20 cellular contexts compared by ENCODE assay signal in genomic region chr18:55605820-55606252, GRCh38. TPM values are rescaled to one million over a fixed set of nuclear protein-coding genes. Genes with fewer than 3 reads are reported as not detected.
A peak's percentile ranks its signal among the peaks of the same experiment; 100 is the strongest.
DNase-seq lines count a peak whose midpoint lies in the region; ATAC-seq, FAIRE-seq and TF ChIP-seq lines count a peak whose summit lies in the region.
"Had no signal": no experiment of that assay in that cellular context is flagged by ENCODE, and none has a peak within 500 bp of the region (broad histone marks: within the 10 kb centered on the region; RNA-seq: fewer than 3 reads in every experiment).

No MANE protein-coding gene starts in this region.

- POLR2A ChIA-PET in PC-9 (lab: Charles Lee; ENCODE audit: unreplicated experiment) = no interaction called here

- H3K27me3 ChIP-seq in astrocyte (ENCODE audit: insufficient read depth, low read length) (no peaks in the 10 kb centered on the region), PC-9 (ENCODE audit: insufficient read depth, low read depth) (no peaks in the 10 kb centered on the region)
- H3K27me3 ChIP-seq: BE2C had no signal

- H2AFZ ChIP-seq in astrocyte (ENCODE audit: low read depth, low read length) = no peak overlapping the region
- H2AFZ ChIP-seq in PC-9 = no peak overlapping the region

- H3K27ac ChIP-seq in astrocyte (ENCODE audit: low read depth, low read length) (no peak overlapping the region), PC-9 (no peak overlapping the region)

- H3K27ac Mint-ChIP-seq in astrocyte (ENCODE audit: unreplicated experiment) = no peak overlapping the region
- H3K27ac Mint-ChIP-seq: activated CD4-positive, alpha-beta memory T cell treated with anti-CD3 and anti-CD28 coated beads for 36 hours had no signal

- H3K4me1 ChIP-seq in astrocyte (ENCODE audit: insufficient read depth, low read length) (no peaks in the 10 kb centered on the region), PC-9 (replicated peaks; ENCODE audit: insufficient read depth) (no peaks in the 10 kb centered on the region)
- H3K4me1 ChIP-seq: BE2C had no signal

- H3K4me3 ChIP-seq in astrocyte (ENCODE audit: insufficient read depth, low read depth, low read length) (no peak overlapping the region), PC-9 (no peak overlapping the region)

- no peaks in the 10 kb centered on the region for H3K9me3 Mint-ChIP-seq in astrocyte (ENCODE audit: unreplicated experiment)
- H3K9me3 Mint-ChIP-seq: activated CD4-positive, alpha-beta memory T cell treated with anti-CD3 and anti-CD28 coated beads for 36 hours had no signal

- H3K36me3 ChIP-seq in astrocyte (ENCODE audit: insufficient read depth, low read length) (no peaks in the 10 kb centered on the region), PC-9 (ENCODE audit: low read depth) (no peaks in the 10 kb centered on the region)
- H3K36me3 ChIP-seq: BE2C had no signal

- H3K9me2 ChIP-seq in PC-9 (ENCODE audit: insufficient read depth) = no peaks in the 10 kb centered on the region

- H4K20me1 ChIP-seq in astrocyte (ENCODE audit: insufficient read depth, low read length) (no peaks in the 10 kb centered on the region), PC-9 (ENCODE audit: insufficient read depth) (no peaks in the 10 kb centered on the region)

- in situ Hi-C loops in G401 (cut with HindIII; ENCODE audit: low sequenced_read_pairs) = no loop called here

- no peak for TF ChIP-seq CTCF in astrocyte (IDR thresholded peaks at IDR 0.05; ENCODE audit: insufficient read depth, low read depth, low read length)
- no peak for TF ChIP-seq CTCF in PC-9 (conservative IDR thresholded peaks at IDR 0.05)

- H3K9ac ChIP-seq in astrocyte (ENCODE audit: low read length) = no peak overlapping the region

- CTCF ChIA-PET in PC-9 (lab: Charles Lee) = no interaction called here

- ATAC-seq in GM18870 (IDR thresholded peaks at IDR 0.05; ENCODE audit: unreplicated experiment) = peak; percentile 81
- peak; percentile 85 for ATAC-seq in GM21529 (IDR thresholded peaks at IDR 0.05; ENCODE audit: unreplicated experiment)
- ATAC-seq in HG03025 (IDR thresholded peaks at IDR 0.05; ENCODE audit: low FRiP score, unreplicated experiment) = peak; percentile 54
- ATAC-seq: HCT116; stimulated activated naive CD8-positive, alpha-beta T cell treated with anti-CD3 and anti-CD28 coated beads, Interleukin-15, Interleukin-2, amounts not matched to agents 100 U/mL and 50 U/mL, for 24 hours had no signal

- peak; percentile 50 for FAIRE-seq in astrocyte (lab: Jason Lieb, UNC)
- FAIRE-seq: bronchial epithelial cell had no signal

- H3K4me2 ChIP-seq in astrocyte (ENCODE audit: low read length) = no peak overlapping the region
- no peak overlapping the region for H3K4me2 ChIP-seq in PC-9

- no peaks in the 10 kb centered on the region for H3K79me2 ChIP-seq in astrocyte (ENCODE audit: insufficient read depth, low read length)
- no peaks in the 10 kb centered on the region for H3K79me2 ChIP-seq in PC-9 (ENCODE audit: low read depth)

- H3K27me3 Mint-ChIP-seq in astrocyte (ENCODE audit: low read depth, unreplicated experiment) = peaks cover 2% of the 10 kb centered on the region
- H3K27me3 Mint-ChIP-seq: activated CD4-positive, alpha-beta memory T cell treated with anti-CD3 and anti-CD28 coated beads for 36 hours had no signal

- BruUV-seq in PC-9 (replicated peaks; lab: Mats Ljungman, UMichigan) = no TSS peak

- intact Hi-C loops in PC-9 (cut with micrococcal nuclease; ENCODE audit: unreplicated experiment) = no loop called here

- no peaks in the 10 kb centered on the region for H3F3A ChIP-seq in PC-9 (ENCODE audit: insufficient read depth, low read depth)

- no peaks in the 10 kb centered on the region for H3K4me1 Mint-ChIP-seq in astrocyte (ENCODE audit: low read depth, unreplicated experiment)

- no peaks in the 10 kb centered on the region for H3K9me3 ChIP-seq in astrocyte (ENCODE audit: insufficient read depth, low read depth, low read length)
- no peaks in the 10 kb centered on the region for H3K9me3 ChIP-seq in PC-9 (ENCODE audit: insufficient read depth, low read depth)
- H3K9me3 ChIP-seq: BE2C had no signal

- H3K4me3 Mint-ChIP-seq in astrocyte (ENCODE audit: unreplicated experiment) = no peak overlapping the region
- H3K4me3 Mint-ChIP-seq: activated CD4-positive, alpha-beta memory T cell treated with anti-CD3 and anti-CD28 coated beads for 36 hours had no signal

- peaks cover 2% of the 10 kb centered on the region for H3K36me3 Mint-ChIP-seq in astrocyte (ENCODE audit: low read depth, unreplicated experiment)
- H3K36me3 Mint-ChIP-seq: activated CD4-positive, alpha-beta memory T cell treated with anti-CD3 and anti-CD28 coated beads for 36 hours had no signal

- DNase-seq in astrocyte (ENCODE audit: low read depth) (no peak), G401 (ENCODE audit: low spot score) (no peak), COLO668 (lab: John Stamatoyannopoulos, UW; ENCODE audit: unreplicated experiment) (no peak), PC-9 (no peak), foreskin melanocyte (no peak)
- DNase-seq: activated CD4-positive, alpha-beta memory T cell treated with anti-CD3 and anti-CD28 coated beads for 36 hours; activated effector memory CD4-positive, alpha-beta T cell treated with anti-CD3 and anti-CD28 coated beads, Interleukin-2, amount 50 U/mL, for 16 hours; BE2C; DMS79 treated with DMSO at 0.1 percent for 48 hours; IMR-90; NCI-H1105; retina; RPMI8226; stimulated activated CD4-positive, alpha-beta T cell treated with anti-CD3 and anti-CD28 coated beads, Interleukin-4, amount 100 ng/mL, for 24 hours; stimulated activated naive CD8-positive, alpha-beta T cell treated with anti-CD3 and anti-CD28 coated beads, Interleukin-15, Interleukin-2, amounts not matched to agents 100 U/mL and 50 U/mL, for 24 hours had no signal

RNA-seq across cellular contexts. Expression of gene TCF4, which starts 17.8 kb away (rescaled TPM):
- 105 and 115 TPM in 2 replicates for total RNA-seq in astrocyte
- 1.8 and 6.8 TPM in 2 replicates for total RNA-seq in G401 (2014; rRNA removed; shearing (Covaris generic))
- 0.08 and 0.74 TPM in 2 replicates for total RNA-seq in PC-9 (2021)
- total RNA-seq: activated CD4-positive, alpha-beta memory T cell treated with anti-CD3 and anti-CD28 coated beads for 36 hours had no signal

Comparison
In these comparisons a context has a peak if more than half of its experiments do, and no peak if none do; other contexts are left out.
1. RNA of gene TCF4, which starts 17.8 kb away (total RNA-seq): 105 to 115 TPM in astrocyte; 1.8 to 6.8 TPM in G401 and 0.08 to 0.74 TPM in PC-9; every median in the first group is over 10 times any median in the second.
2. Peak in every context shown above with its lines, with median percentiles within 50 percentile points of each other: ATAC-seq.